In genomic region chr13:99606322-99607089, GRCh38 we compare ENCODE assay signal across 1 cellular context.
TF ChIP-seq lines count a peak whose summit lies in the region.

TSS of gene CLYBL (plus strand) at chr13:99606690.

TF ChIP-seq in HepG2, 621 proteins besides CTCF, POLR2A, EP300 and RAD21 (continued from another document and continues in another):
- TF ChIP-seq MNT (IDR thresholded peaks at IDR 0.05) = no peak
- peak; percentile 99 for TF ChIP-seq HNRNPLL (IDR thresholded peaks at IDR 0.05; ENCODE audit: low read depth, low read length, poor library complexity, severe bottlenecking)
- TF ChIP-seq, protein P1, sequence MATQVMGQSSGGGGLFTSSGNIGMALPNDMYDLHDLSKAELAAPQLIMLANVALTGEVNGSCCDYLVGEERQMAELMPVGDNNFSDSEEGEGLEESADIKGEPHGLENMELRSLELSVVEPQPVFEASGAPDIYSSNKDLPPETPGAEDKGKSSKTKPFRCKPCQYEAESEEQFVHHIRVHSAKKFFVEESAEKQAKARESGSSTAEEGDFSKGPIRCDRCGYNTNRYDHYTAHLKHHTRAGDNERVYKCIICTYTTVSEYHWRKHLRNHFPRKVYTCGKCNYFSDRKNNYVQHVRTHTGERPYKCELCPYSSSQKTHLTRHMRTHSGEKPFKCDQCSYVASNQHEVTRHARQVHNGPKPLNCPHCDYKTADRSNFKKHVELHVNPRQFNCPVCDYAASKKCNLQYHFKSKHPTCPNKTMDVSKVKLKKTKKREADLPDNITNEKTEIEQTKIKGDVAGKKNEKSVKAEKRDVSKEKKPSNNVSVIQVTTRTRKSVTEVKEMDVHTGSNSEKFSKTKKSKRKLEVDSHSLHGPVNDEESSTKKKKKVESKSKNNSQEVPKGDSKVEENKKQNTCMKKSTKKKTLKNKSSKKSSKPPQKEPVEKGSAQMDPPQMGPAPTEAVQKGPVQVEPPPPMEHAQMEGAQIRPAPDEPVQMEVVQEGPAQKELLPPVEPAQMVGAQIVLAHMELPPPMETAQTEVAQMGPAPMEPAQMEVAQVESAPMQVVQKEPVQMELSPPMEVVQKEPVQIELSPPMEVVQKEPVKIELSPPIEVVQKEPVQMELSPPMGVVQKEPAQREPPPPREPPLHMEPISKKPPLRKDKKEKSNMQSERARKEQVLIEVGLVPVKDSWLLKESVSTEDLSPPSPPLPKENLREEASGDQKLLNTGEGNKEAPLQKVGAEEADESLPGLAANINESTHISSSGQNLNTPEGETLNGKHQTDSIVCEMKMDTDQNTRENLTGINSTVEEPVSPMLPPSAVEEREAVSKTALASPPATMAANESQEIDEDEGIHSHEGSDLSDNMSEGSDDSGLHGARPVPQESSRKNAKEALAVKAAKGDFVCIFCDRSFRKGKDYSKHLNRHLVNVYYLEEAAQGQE (IDR thresholded peaks at IDR 0.05; ENCODE audit: borderline replicate concordance in 1 of 2, low read depth in 1 of 2, low read length in 2 of 2) = no peak
- peak; percentile 71; the same call in 1 of the 2 replicates for TF ChIP-seq KDM5B (CRISPR knock-in tag; IDR thresholded peaks at IDR 0.05; ENCODE audit: borderline replicate concordance)
- TF ChIP-seq GABPB1 (CRISPR knock-in tag; IDR thresholded peaks at IDR 0.05) = peak; percentile 75; the same call in 1 of the 2 replicates
- TF ChIP-seq ZBTB44 (CRISPR knock-in tag; IDR thresholded peaks at IDR 0.05) = no peak
- TF ChIP-seq PRDM15 (CRISPR knock-in tag; IDR thresholded peaks at IDR 0.05) = no peak; the same call in 1 of the 2 replicates
- no peak for TF ChIP-seq ZNF280D (CRISPR knock-in tag; IDR thresholded peaks at IDR 0.05)
- TF ChIP-seq SALL2 (CRISPR knock-in tag; IDR thresholded peaks at IDR 0.05) = no peak; the same call in 1 of the 2 replicates
- peak; percentile 69 for TF ChIP-seq HNRNPK (IDR thresholded peaks at IDR 0.05; ENCODE audit: low read depth, low read length, poor library complexity, severe bottlenecking)
- TF ChIP-seq GATA4 (IDR thresholded peaks at IDR 0.05; ENCODE audit: borderline replicate concordance, low read depth) = 0 out of 2 replicates have a peak, but pooled peaks have one; percentile 8
- no peak for TF ChIP-seq KLF13 (CRISPR knock-in tag; IDR thresholded peaks at IDR 0.05)
- peak; percentile 55 for TF ChIP-seq SAP130 (CRISPR knock-in tag; IDR thresholded peaks at IDR 0.05; ENCODE audit: low read depth)
- TF ChIP-seq MLLT10 (CRISPR knock-in tag; IDR thresholded peaks at IDR 0.05) = no peak
- TF ChIP-seq, protein P2, sequence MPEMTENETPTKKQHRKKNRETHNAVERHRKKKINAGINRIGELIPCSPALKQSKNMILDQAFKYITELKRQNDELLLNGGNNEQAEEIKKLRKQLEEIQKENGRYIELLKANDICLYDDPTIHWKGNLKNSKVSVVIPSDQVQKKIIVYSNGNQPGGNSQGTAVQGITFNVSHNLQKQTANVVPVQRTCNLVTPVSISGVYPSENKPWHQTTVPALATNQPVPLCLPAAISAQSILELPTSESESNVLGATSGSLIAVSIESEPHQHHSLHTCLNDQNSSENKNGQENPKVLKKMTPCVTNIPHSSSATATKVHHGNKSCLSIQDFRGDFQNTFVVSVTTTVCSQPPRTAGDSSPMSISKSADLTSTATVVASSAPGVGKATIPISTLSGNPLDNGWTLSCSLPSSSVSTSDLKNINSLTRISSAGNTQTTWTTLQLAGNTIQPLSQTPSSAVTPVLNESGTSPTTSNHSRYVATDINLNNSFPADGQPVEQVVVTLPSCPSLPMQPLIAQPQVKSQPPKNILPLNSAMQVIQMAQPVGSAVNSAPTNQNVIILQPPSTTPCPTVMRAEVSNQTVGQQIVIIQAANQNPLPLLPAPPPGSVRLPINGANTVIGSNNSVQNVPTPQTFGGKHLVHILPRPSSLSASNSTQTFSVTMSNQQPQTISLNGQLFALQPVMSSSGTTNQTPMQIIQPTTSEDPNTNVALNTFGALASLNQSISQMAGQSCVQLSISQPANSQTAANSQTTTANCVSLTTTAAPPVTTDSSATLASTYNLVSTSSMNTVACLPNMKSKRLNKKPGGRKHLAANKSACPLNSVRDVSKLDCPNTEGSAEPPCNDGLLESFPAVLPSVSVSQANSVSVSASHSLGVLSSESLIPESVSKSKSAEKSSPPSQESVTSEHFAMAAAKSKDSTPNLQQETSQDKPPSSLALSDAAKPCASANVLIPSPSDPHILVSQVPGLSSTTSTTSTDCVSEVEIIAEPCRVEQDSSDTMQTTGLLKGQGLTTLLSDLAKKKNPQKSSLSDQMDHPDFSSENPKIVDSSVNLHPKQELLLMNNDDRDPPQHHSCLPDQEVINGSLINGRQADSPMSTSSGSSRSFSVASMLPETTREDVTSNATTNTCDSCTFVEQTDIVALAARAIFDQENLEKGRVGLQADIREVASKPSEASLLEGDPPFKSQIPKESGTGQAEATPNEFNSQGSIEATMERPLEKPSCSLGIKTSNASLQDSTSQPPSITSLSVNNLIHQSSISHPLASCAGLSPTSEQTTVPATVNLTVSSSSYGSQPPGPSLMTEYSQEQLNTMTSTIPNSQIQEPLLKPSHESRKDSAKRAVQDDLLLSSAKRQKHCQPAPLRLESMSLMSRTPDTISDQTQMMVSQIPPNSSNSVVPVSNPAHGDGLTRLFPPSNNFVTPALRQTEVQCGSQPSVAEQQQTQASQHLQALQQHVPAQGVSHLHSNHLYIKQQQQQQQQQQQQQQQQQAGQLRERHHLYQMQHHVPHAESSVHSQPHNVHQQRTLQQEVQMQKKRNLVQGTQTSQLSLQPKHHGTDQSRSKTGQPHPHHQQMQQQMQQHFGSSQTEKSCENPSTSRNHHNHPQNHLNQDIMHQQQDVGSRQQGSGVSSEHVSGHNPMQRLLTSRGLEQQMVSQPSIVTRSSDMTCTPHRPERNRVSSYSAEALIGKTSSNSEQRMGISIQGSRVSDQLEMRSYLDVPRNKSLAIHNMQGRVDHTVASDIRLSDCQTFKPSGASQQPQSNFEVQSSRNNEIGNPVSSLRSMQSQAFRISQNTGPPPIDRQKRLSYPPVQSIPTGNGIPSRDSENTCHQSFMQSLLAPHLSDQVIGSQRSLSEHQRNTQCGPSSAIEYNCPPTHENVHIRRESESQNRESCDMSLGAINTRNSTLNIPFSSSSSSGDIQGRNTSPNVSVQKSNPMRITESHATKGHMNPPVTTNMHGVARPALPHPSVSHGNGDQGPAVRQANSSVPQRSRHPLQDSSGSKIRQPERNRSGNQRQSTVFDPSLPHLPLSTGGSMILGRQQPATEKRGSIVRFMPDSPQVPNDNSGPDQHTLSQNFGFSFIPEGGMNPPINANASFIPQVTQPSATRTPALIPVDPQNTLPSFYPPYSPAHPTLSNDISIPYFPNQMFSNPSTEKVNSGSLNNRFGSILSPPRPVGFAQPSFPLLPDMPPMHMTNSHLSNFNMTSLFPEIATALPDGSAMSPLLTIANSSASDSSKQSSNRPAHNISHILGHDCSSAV (CRISPR knock-in tag; IDR thresholded peaks at IDR 0.05; ENCODE audit: borderline replicate concordance) = no peak
- peak; percentile 58; the same call in 1 of the 2 replicates for TF ChIP-seq HDAC2 (CRISPR knock-in tag; IDR thresholded peaks at IDR 0.05)
- no peak for TF ChIP-seq PCBP2 (optimal IDR thresholded peaks at IDR 0.05; ENCODE audit: low read depth, low read length, poor library complexity, severe bottlenecking)
- peak; percentile 85; the same call in 1 of the 2 replicates for TF ChIP-seq POGK (CRISPR knock-in tag; conservative IDR thresholded peaks at IDR 0.05)
- TF ChIP-seq MEF2D (CRISPR knock-in tag; IDR thresholded peaks at IDR 0.05) = no peak
